8 cellular contexts compared by ENCODE assay signal in the genomic region with DNA sequence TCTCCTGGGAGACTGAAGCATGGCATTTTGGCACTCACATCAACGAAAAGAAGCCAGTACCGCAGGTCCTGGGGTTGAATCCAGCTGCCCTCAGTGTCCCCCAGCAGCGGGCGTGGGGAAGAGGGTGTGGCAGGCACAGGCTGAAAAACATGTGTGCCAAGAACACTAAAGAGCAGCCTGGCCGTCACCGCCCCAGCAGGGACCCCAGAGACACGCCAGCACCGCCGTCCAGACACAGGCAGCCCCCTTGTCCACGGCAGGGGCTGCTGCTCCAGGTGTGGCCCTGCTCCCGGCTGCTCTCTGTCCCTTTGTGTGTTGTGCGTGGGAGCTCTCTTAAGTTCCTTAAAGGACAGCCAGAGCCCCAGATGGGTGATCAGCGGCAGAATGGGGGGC. TPM values are rescaled to one million over a fixed set of nuclear protein-coding genes. Genes with fewer than 3 reads are reported as not detected.
DNase-seq lines count a peak whose midpoint lies in the region; ATAC-seq and TF ChIP-seq lines count a peak whose summit lies in the region.

No MANE protein-coding gene starts in this region.

- peak overlapping the region; percentile 91 for H2AK9ac ChIP-seq in IMR-90 (replicated peaks; ENCODE audit: low read depth, low read length, poor library complexity)

- dilution Hi-C loops in IMR-90 (cut with HindIII; ENCODE audit: low sequenced_read_pairs, unreplicated experiment) = no loop called here

- TF ChIP-seq RAD21 in IMR-90 (IDR thresholded peaks at IDR 0.05; ENCODE audit: low read length) = no peak

- peaks cover 11 to 35% of the 10 kb centered on the region in 2 experiments; a peak in 3 of 4 replicates for H3K79me1 ChIP-seq in IMR-90 (ENCODE audit: low read depth in 1 of 2, low read length in 2 of 2)

- H3K14ac ChIP-seq in IMR-90 (replicated peaks; ENCODE audit: low read depth, low read length) = peak overlapping the region; percentile 21; the same call in 1 of the 2 replicates

- CTCF ChIA-PET in IMR-90 (lab: Yijun Ruan, JAX) = interaction anchor here (1.1 kb wide), 1 partner anchor 82 kb away, joined by 3 read pairs; no protein-coding TSS in a partner anchor

- TF ChIP-seq POLR2A in IMR-90 (IDR thresholded peaks at IDR 0.05; ENCODE audit: low read depth, low read length) (no peak), breast epithelium (IDR thresholded peaks at IDR 0.05) (no peak)

- peak overlapping the region; percentile 79 for H3K4me2 ChIP-seq in IMR-90 (ENCODE audit: low read depth, low read length)

- TF ChIP-seq CTCF in IMR-90 (conservative IDR thresholded peaks at IDR 0.05; ENCODE audit: low read depth, low read length) (no peak), breast epithelium (IDR thresholded peaks at IDR 0.05) (no peak), lower lobe of right lung (IDR thresholded peaks at IDR 0.05) (no peak)

- in situ Hi-C loops in IMR-90 (cut with MboI; ENCODE audit: low sequenced_read_pairs) = no loop called here

- no peaks in the 10 kb centered on the region for H4K20me1 ChIP-seq in IMR-90 (ENCODE audit: insufficient read depth, low read length)

- peak in 1 of 2 donors; percentile 8 for ATAC-seq in CD4-positive, CD25-positive, alpha-beta regulatory T cell (ENCODE audit: low read depth in 2 of 2)
- ATAC-seq in IMR-90 (ENCODE audit: low read depth) = no peak; the same call in 1 of the 2 replicates
- peak; percentile 29 to 46 for ATAC-seq in lower lobe of right lung
- ATAC-seq in GM21825 (IDR thresholded peaks at IDR 0.05; ENCODE audit: unreplicated experiment) = no peak
- ATAC-seq in HG02623 (IDR thresholded peaks at IDR 0.05; ENCODE audit: unreplicated experiment) = no peak

- H2BK5ac ChIP-seq in IMR-90 (ENCODE audit: low read depth, low read length, poor library complexity, severe bottlenecking) = no peak overlapping the region

- no peak overlapping the region for H4K91ac ChIP-seq in IMR-90 (ENCODE audit: insufficient read depth, low read depth, low read length)

- peaks cover 19% of the 10 kb centered on the region for H3K4me1 ChIP-seq in CD4-positive, CD25-positive, alpha-beta regulatory T cell (ENCODE audit: control insufficient read depth, insufficient read depth, low read length, poor library complexity, severe bottlenecking)
- H3K4me1 ChIP-seq in IMR-90 (ENCODE audit: control insufficient read depth, insufficient read depth, low read length) (peaks cover 4% of the 10 kb centered on the region), breast epithelium (no peaks in the 10 kb centered on the region), lower lobe of right lung (peaks cover 28% of the 10 kb centered on the region), urinary bladder (ENCODE audit: insufficient read depth) (no peaks in the 10 kb centered on the region)

- POLR2A ChIA-PET in IMR-90 (lab: Charles Lee; ENCODE audit: unreplicated experiment) = interaction anchor here (0.5 kb wide), 1 partner anchor 1257 kb away, joined by 6 read pairs; no protein-coding TSS in a partner anchor

- peaks cover 17% of the 10 kb centered on the region for H3K27me3 Mint-ChIP-seq in CD4-positive, CD25-positive, alpha-beta regulatory T cell

- no peak overlapping the region for H4K5ac ChIP-seq in IMR-90 (ENCODE audit: low read depth, low read length)

- no peak overlapping the region for H2AK5ac ChIP-seq in IMR-90 (ENCODE audit: low read depth, low read length)

- H3K36me3 Mint-ChIP-seq in CD4-positive, CD25-positive, alpha-beta regulatory T cell = no peaks in the 10 kb centered on the region

- H4K8ac ChIP-seq in IMR-90 (ENCODE audit: low read depth in 2 of 2, low read length in 2 of 2) = no peak overlapping the region

- peak overlapping the region; percentile 76; the same call in 1 of the 2 replicates for H3K23ac ChIP-seq in IMR-90 (ENCODE audit: low read depth, low read length)

- H2AFZ ChIP-seq in IMR-90 (replicated peaks; ENCODE audit: low read length, poor library complexity) = peak overlapping the region; percentile 99

- no peak overlapping the region for H3K18ac ChIP-seq in IMR-90 (ENCODE audit: low read depth, low read length)

- WGBS in IMR-90 (ENCODE audit: extremely low coverage in 2 of 2, insufficient read length in 1 of 2), 2 experiments = 0% methylated on average over 4 of the region's 13 CpGs; no CpG with 5 or more reads in 1 of the 2 experiments
- WGBS in urinary bladder = under 1% methylated on average over 13 of the region's 13 CpGs

- H3K9me1 ChIP-seq in IMR-90 (ENCODE audit: insufficient read depth, low read length) = peaks cover 5% of the 10 kb centered on the region; the same call in 1 of the 2 replicates

- H3K4me1 Mint-ChIP-seq in CD4-positive, CD25-positive, alpha-beta regulatory T cell = peaks cover 0 to 35% (median 18%) of the 10 kb centered on the region in 4 donors

- DNase-seq in CD4-positive, CD25-positive, alpha-beta regulatory T cell = peak in 1 of 3 donors; percentile 13
- no peak for DNase-seq in IMR-90
- DNase-seq in breast epithelium (ENCODE audit: low spot score in 2 of 2) = no peak
- no peak for DNase-seq in lower lobe of right lung
- DNase-seq in NCI-H345 treated with DMSO at 0.1 percent for 48 hours (lab: John Stamatoyannopoulos, UW; ENCODE audit: unreplicated experiment) = no peak

- intact Hi-C loops in IMR-90 (cut with micrococcal nuclease) = no loop called here
- intact Hi-C loops in breast epithelium (cut with DNase I; ENCODE audit: low total_unique reads) = no loop called here
- intact Hi-C loops in lower lobe of right lung (cut with DNase I) = no loop called here

- no TSS peak for BruUV-seq in IMR-90 (replicated peaks; lab: Mats Ljungman, UMichigan)

- H2BK20ac ChIP-seq in IMR-90 (ENCODE audit: low read depth, low read length) = no peak overlapping the region

- no peaks in the 10 kb centered on the region for H3K36me3 ChIP-seq in CD4-positive, CD25-positive, alpha-beta regulatory T cell (ENCODE audit: control insufficient read depth, insufficient read depth, low read length)
- peaks cover 9% of the 10 kb centered on the region for H3K36me3 ChIP-seq in IMR-90 (ENCODE audit: control insufficient read depth, insufficient read depth, low read length)
- no peaks in the 10 kb centered on the region for H3K36me3 ChIP-seq in breast epithelium
- H3K36me3 ChIP-seq in lower lobe of right lung = peaks cover 20% of the 10 kb centered on the region
- no peaks in the 10 kb centered on the region for H3K36me3 ChIP-seq in urinary bladder (ENCODE audit: insufficient read depth)

- H3K4me3 Mint-ChIP-seq in CD4-positive, CD25-positive, alpha-beta regulatory T cell = peak overlapping the region; percentile 62 to 90 (median 82)

- no peak overlapping the region for H3K56ac ChIP-seq in IMR-90 (ENCODE audit: extremely low read depth, insufficient read depth, low read length)

- no peak overlapping the region for H2BK120ac ChIP-seq in IMR-90 (ENCODE audit: low read depth, low read length)

- H3K9ac ChIP-seq in IMR-90 (ENCODE audit: low read depth, low read length) = peak overlapping the region; percentile 70

- peaks cover 2% of the 10 kb centered on the region for H3K27me3 ChIP-seq in CD4-positive, CD25-positive, alpha-beta regulatory T cell (ENCODE audit: control insufficient read depth, insufficient read depth, low read length)
- H3K27me3 ChIP-seq in IMR-90 (ENCODE audit: control insufficient read depth, insufficient read depth, low read length) = no peaks in the 10 kb centered on the region
- H3K27me3 ChIP-seq in breast epithelium = no peaks in the 10 kb centered on the region
- H3K27me3 ChIP-seq in lower lobe of right lung (ENCODE audit: low read depth) = no peaks in the 10 kb centered on the region

- no peaks in the 10 kb centered on the region for H3K9me3 ChIP-seq in CD4-positive, CD25-positive, alpha-beta regulatory T cell (ENCODE audit: control insufficient read depth in 2 of 2, low read length in 2 of 2)
- H3K9me3 ChIP-seq in IMR-90 (ENCODE audit: control insufficient read depth, insufficient read depth, low read length) = no peaks in the 10 kb centered on the region
- no peaks in the 10 kb centered on the region for H3K9me3 ChIP-seq in breast epithelium
- no peaks in the 10 kb centered on the region for H3K9me3 ChIP-seq in lower lobe of right lung

- H3K27ac Mint-ChIP-seq in CD4-positive, CD25-positive, alpha-beta regulatory T cell = peak overlapping the region in 1 of 3 donors; percentile 42

- no peak overlapping the region for H3K27ac ChIP-seq in CD4-positive, CD25-positive, alpha-beta regulatory T cell (ENCODE audit: insufficient read depth, low read length, poor library complexity, severe bottlenecking)
- peak overlapping the region; percentile 52; the same call in 1 of the 2 replicates for H3K27ac ChIP-seq in IMR-90 (ENCODE audit: insufficient read depth, low read length)
- peak overlapping the region; percentile 50 to 69 for H3K27ac ChIP-seq in breast epithelium
- peak overlapping the region; percentile 71 for H3K27ac ChIP-seq in lower lobe of right lung
- H3K27ac ChIP-seq in urinary bladder (ENCODE audit: low read depth) = no peak overlapping the region

- H2BK15ac ChIP-seq in IMR-90 (ENCODE audit: low read depth, low read length) = no peak overlapping the region

- H3K9me3 Mint-ChIP-seq in CD4-positive, CD25-positive, alpha-beta regulatory T cell = peaks cover 0 to 2% (median 0%) of the 10 kb centered on the region in 7 donors

- H3K4me3 ChIP-seq in CD4-positive, CD25-positive, alpha-beta regulatory T cell (ENCODE audit: low read depth, low read length) = peak overlapping the region; percentile 48
- H3K4me3 ChIP-seq in IMR-90 (ENCODE audit: insufficient read depth, low read depth, low read length) (peak overlapping the region; percentile 95), breast epithelium (peak overlapping the region; percentile 74 to 89 (median 84)), lower lobe of right lung (peak overlapping the region; percentile 97), urinary bladder (ENCODE audit: low read depth, low read length) (peak overlapping the region; percentile 86)

- H3K4ac ChIP-seq in IMR-90 (ENCODE audit: low read depth, low read length) = peak overlapping the region; percentile 36; the same call in 1 of the 2 replicates

RNA-seq across cellular contexts. Expression of a gene that starts 0.6 kb away (rescaled TPM):
- 2.4 TPM for total RNA-seq in CD4-positive, CD25-positive, alpha-beta regulatory T cell
- polyA plus RNA-seq in CD4-positive, CD25-positive, alpha-beta regulatory T cell = 1 to 10 TPM in 2 of 4 donors, under 1 TPM in 2; 0.34 to 1.3 (median 0.87) TPM
- 3.1 and 3.2 TPM in 2 replicates for total RNA-seq in IMR-90 (2012; rRNA removed)
- polyA plus RNA-seq in IMR-90 (2012; rRNA removed) = 6.6 and 7.1 TPM in 2 replicates
- 8.6 and 15.3 TPM in 2 replicates for polyA plus RNA-seq in IMR-90 (2012; cell fraction: cytosol; rRNA removed)
- polyA plus RNA-seq in IMR-90 (2012; cell fraction: nucleus; rRNA removed; ENCODE audit: low replicate concordance) = 8.3 and 19.7 TPM in 2 replicates
- total RNA-seq in breast epithelium = 10 to 100 TPM in 2 of 3 donors, 1 to 10 TPM in 1; 6.6 to 10.9 (median 10.2) TPM
- 20.5 TPM for total RNA-seq in lower lobe of right lung
- total RNA-seq in urinary bladder = 2.5 TPM
- polyA plus RNA-seq in urinary bladder = 9.8 TPM

RNA-seq across cellular contexts. Expression of a gene that starts 37.4 kb away (rescaled TPM):
- total RNA-seq in CD4-positive, CD25-positive, alpha-beta regulatory T cell = 25.7 TPM
- 1 to 10 TPM; 1.6 to 5.3 (median 3.8) TPM for polyA plus RNA-seq in CD4-positive, CD25-positive, alpha-beta regulatory T cell
- total RNA-seq in IMR-90 (2012; rRNA removed) = 9.2 and 9.3 TPM in 2 replicates
- polyA plus RNA-seq in IMR-90 (2012; rRNA removed) = 20.2 and 20.9 TPM in 2 replicates
- polyA plus RNA-seq in IMR-90 (2012; cell fraction: cytosol; rRNA removed) = 10.1 and 19.4 TPM in 2 replicates
- 21.8 and 24.3 TPM in 2 replicates for polyA plus RNA-seq in IMR-90 (2012; cell fraction: nucleus; rRNA removed; ENCODE audit: low replicate concordance)
- 10 to 100 TPM; 13.9 to 27.4 (median 17.4) TPM for total RNA-seq in breast epithelium
- 49.5 TPM for total RNA-seq in lower lobe of right lung
- total RNA-seq in urinary bladder = 15.3 TPM
- polyA plus RNA-seq in urinary bladder = 12.8 TPM

Comparison
In these comparisons a context has a peak if more than half of its experiments do, and no peak if none do; other contexts are left out.
1. ATAC-seq: peak in lower lobe of right lung (2 of 2); none in IMR-90 (single experiment), GM21825 (single experiment) and HG02623 (single experiment).
2. H3K27ac ChIP-seq: peak in IMR-90 (single experiment), breast epithelium (2 of 2) and lower lobe of right lung (single experiment); none in CD4-positive, CD25-positive, alpha-beta regulatory T cell (single experiment) and urinary bladder (single experiment).
3. Peak in every context shown above with its lines, with median percentiles within 50 percentile points of each other: H3K4me3 ChIP-seq.